20 cellular contexts compared by ENCODE assay signal in the genomic region with DNA sequence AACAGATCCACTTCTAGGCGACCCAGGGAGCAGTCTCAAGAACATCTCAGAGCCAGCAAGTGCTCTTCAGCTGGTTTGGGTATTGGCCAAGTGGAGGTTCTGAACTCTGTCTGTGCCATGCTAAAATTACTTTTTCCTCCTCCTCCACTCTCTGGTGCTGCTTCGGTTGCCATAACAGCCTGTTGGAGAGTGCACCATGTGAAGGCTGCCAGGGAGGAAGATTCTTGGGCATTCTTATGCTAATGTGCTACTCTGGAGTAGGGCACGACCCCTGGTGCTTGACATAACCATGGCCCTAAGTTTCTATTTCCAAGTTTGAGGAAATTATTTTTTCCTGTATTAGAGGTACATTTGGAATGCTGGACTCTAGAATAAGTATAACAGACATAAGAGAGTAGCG.
A peak's percentile ranks its signal among the peaks of the same experiment; 100 is the strongest.
DNase-seq lines count a peak whose midpoint lies in the region; ATAC-seq and TF ChIP-seq lines count a peak whose summit lies in the region.
"Had no signal": no experiment of that assay in that cellular context is flagged by ENCODE, and none has a peak within 500 bp of the region (broad histone marks: within the 10 kb centered on the region; RNA-seq: fewer than 3 reads in every experiment).

No MANE protein-coding gene starts in this region.

- no peaks in the 10 kb centered on the region for H3K36me3 Mint-ChIP-seq in mesothelial cell of epicardium

- 50 to 62% methylated on average over 4 of the region's 4 CpGs for WGBS in heart right ventricle, 2 donors
- 67 to 79% (median 75%) methylated on average over 4 of the region's 4 CpGs for WGBS in spleen, 5 donors

- H3K4me1 Mint-ChIP-seq in mesothelial cell of epicardium, result peaks cover 3% of the 10 kb centered on the region

- no peaks in the 10 kb centered on the region for H3K9me3 Mint-ChIP-seq in mesothelial cell of epicardium

- H3K36me3 ChIP-seq in OCI-LY3 (replicated peaks; ENCODE audit: low read depth, low read length) (no peaks in the 10 kb centered on the region), heart right ventricle (peaks cover 0 to 42% (median 0%) of the 10 kb centered on the region in 9 donors), spleen (peaks cover 0 to 51% (median 2%) of the 10 kb centered on the region in 6 donors)
- H3K36me3 ChIP-seq: sigmoid colon had no signal

- peak overlapping the region; percentile 15; the same call in 1 of the 2 replicates for H2AFZ ChIP-seq in OCI-LY3 (ENCODE audit: low read depth, low read length)

- H3K4me2 ChIP-seq in OCI-LY3 (ENCODE audit: low read length), result peak overlapping the region; percentile 63

- H4K20me1 ChIP-seq in OCI-LY3 (ENCODE audit: insufficient read depth, low read length), result no peaks in the 10 kb centered on the region

- ATAC-seq in heart right ventricle (peak in 7 of 8 donors; percentile 29 to 70 (median 52)), GM21825 (IDR thresholded peaks at IDR 0.05; ENCODE audit: unreplicated experiment) (no peak)
- ATAC-seq: body of pancreas, PC-3 had no signal

- H3K4me3 Mint-ChIP-seq in mesothelial cell of epicardium, result no peak overlapping the region

- H3K27ac Mint-ChIP-seq in mesothelial cell of epicardium, result no peak overlapping the region

- H3K9me3 ChIP-seq in OCI-LY3 (ENCODE audit: insufficient read depth, low read length) (no peaks in the 10 kb centered on the region), heart right ventricle (no peaks in the 10 kb centered on the region), spleen (no peaks in the 10 kb centered on the region)
- H3K9me3 ChIP-seq: body of pancreas, sigmoid colon had no signal

- intact Hi-C loops in heart right ventricle (cut with DNase I) (loop anchor here in 8 of 10 donors (2.0 to 10.0 kb wide), 7 partner anchors 135 to 727 kb away; no protein-coding TSS in a partner anchor), spleen (cut with DNase I; ENCODE audit: low total_unique reads) (loop anchor here (5.0 kb wide), 1 partner anchor 164 kb away; no protein-coding TSS in a partner anchor)

- no peak overlapping the region for H3K9ac ChIP-seq in OCI-LY3 (ENCODE audit: low read length)

- peak; percentile 33 for DNase-seq in ELF-1 (ENCODE audit: low read depth, low spot score)
- DNase-seq in heart right ventricle, result no peak
- DNase-seq in myocyte (ENCODE audit: low read depth), result peak; percentile 30
- no peak for DNase-seq in mesothelial cell of epicardium (ENCODE audit: low spot score in 2 of 2, unreplicated experiment in 2 of 2)
- no peak for DNase-seq in spleen
- no peak for DNase-seq in NCI-H2081 (lab: John Stamatoyannopoulos, UW)
- DNase-seq: activated CD4-positive, alpha-beta T cell treated with anti-CD3 and anti-CD28 coated beads for 48 hours; activated CD8-positive, alpha-beta memory T cell treated with anti-CD3 and anti-CD28 coated beads, Interleukin-2, amount 50 U/mL, for 4 hours; activated naive CD4-positive, alpha-beta T cell treated with Interleukin-2 at 50 U/mL for 16 hours; glutamatergic neuron; kidney glomerular epithelial cell; NCI-H1694 treated with DMSO at 0.1 percent for 48 hours; PC-3; sigmoid colon; stimulated activated CD4-positive, alpha-beta T cell treated with anti-CD3 and anti-CD28 coated beads, Interleukin-2, amount 100 ng/mL, for 48 hours had no signal

- H3K27me3 Mint-ChIP-seq in mesothelial cell of epicardium (ENCODE audit: low read depth), result no peaks in the 10 kb centered on the region

- H3K4me1 ChIP-seq in OCI-LY3 (ENCODE audit: low read length), result peaks cover 46% of the 10 kb centered on the region
- peaks cover 15 to 71% (median 52%) of the 10 kb centered on the region in 9 donors for H3K4me1 ChIP-seq in heart right ventricle
- H3K4me1 ChIP-seq in spleen, result peaks cover 5 to 82% (median 20%) of the 10 kb centered on the region in 6 donors

- no peak for TF ChIP-seq CTCF in OCI-LY3 (IDR thresholded peaks at IDR 0.05; ENCODE audit: low read depth, low read length)
- TF ChIP-seq CTCF in heart right ventricle (IDR thresholded peaks at IDR 0.05), result no peak
- TF ChIP-seq CTCF in mesothelial cell of epicardium (IDR thresholded peaks at IDR 0.05; ENCODE audit: unreplicated experiment), result no peak
- no peak for TF ChIP-seq CTCF in spleen (IDR thresholded peaks at IDR 0.05 in 8 of 11, conservative IDR thresholded peaks at IDR 0.05 in 3 of 11)

- no peaks in the 10 kb centered on the region for H3K79me2 ChIP-seq in OCI-LY3 (ENCODE audit: low read length)

- TF ChIP-seq POLR2A in spleen (IDR thresholded peaks at IDR 0.05), result no peak

- H3K27me3 ChIP-seq in OCI-LY3 (ENCODE audit: low read depth, low read length) (no peaks in the 10 kb centered on the region), heart right ventricle (no peaks in the 10 kb centered on the region), spleen (replicated peaks in 1 of 7) (no peaks in the 10 kb centered on the region)
- H3K27me3 ChIP-seq: body of pancreas, dorsolateral prefrontal cortex, sigmoid colon had no signal

- H3K4me3 ChIP-seq in OCI-LY3 (ENCODE audit: low read length), result peak overlapping the region; percentile 29; the same call in 1 of the 2 replicates
- no peak overlapping the region for H3K4me3 ChIP-seq in heart right ventricle
- H3K4me3 ChIP-seq in spleen, result no peak overlapping the region
- H3K4me3 ChIP-seq: body of pancreas, dorsolateral prefrontal cortex, sigmoid colon, SK-N-MC had no signal

- H3K27ac ChIP-seq in OCI-LY3 (ENCODE audit: low read length) (peak overlapping the region; percentile 30; the same call in 1 of the 2 replicates), heart right ventricle (peak overlapping the region in 8 of 10 donors; percentile 18 to 84 (median 59)), spleen (peak overlapping the region in 1 of 8 donors; percentile 66)
- H3K27ac ChIP-seq: body of pancreas, sigmoid colon, SK-N-MC had no signal

Comparison
In these comparisons a context has a peak if more than half of its experiments do, and no peak if none do; other contexts are left out.
1. DNase-seq: peak in ELF-1 (single experiment) and myocyte (single experiment); none in heart right ventricle (0 of 2), mesothelial cell of epicardium (0 of 2), spleen (single experiment) and NCI-H2081 (0 of 2).